Comparison of ENCODE assay signal across 8 cellular contexts in genomic region chr11:85685820-85686459, GRCh38. TPM values are rescaled to one million over a fixed set of nuclear protein-coding genes. Genes with fewer than 3 reads are reported as not detected.
A peak's percentile ranks its signal among the peaks of the same experiment; 100 is the strongest.
DNase-seq lines count a peak whose midpoint lies in the region; ATAC-seq and TF ChIP-seq lines count a peak whose summit lies in the region.

Gene CCDC89, minus strand, starts transcription at chr11:85686195. Its CDS starts 65 bp downstream, at chr11:85686130.

- H3K4me1 Mint-ChIP-seq in GM23338, result peaks cover 4% of the 10 kb centered on the region; the same call in 2 of the 3 replicates
- peaks cover 13% of the 10 kb centered on the region for H3K4me1 Mint-ChIP-seq in activated T-helper 17 cell treated with anti-CD3 and anti-CD28 coated beads, Interleukin-2, amount 50 U/mL, for 72 hours
- H3K4me1 Mint-ChIP-seq in T-cell, result peaks cover 8 to 16% (median 14%) of the 10 kb centered on the region in 3 donors

- H3K4me1 ChIP-seq in GM23338 (ENCODE audit: insufficient read depth), result no peaks in the 10 kb centered on the region; the same call in 1 of the 2 replicates

- no peak within 1 kb of the TSS for H3K4me2 ChIP-seq in GM23338

- H4K20me1 ChIP-seq in GM23338 (replicated peaks; ENCODE audit: insufficient read depth), result no peaks in the 10 kb centered on the region

- no peaks in the 10 kb centered on the region for H3K9me3 Mint-ChIP-seq in GM23338
- no peaks in the 10 kb centered on the region for H3K9me3 Mint-ChIP-seq in activated T-helper 17 cell treated with anti-CD3 and anti-CD28 coated beads, Interleukin-2, amount 50 U/mL, for 72 hours
- H3K9me3 Mint-ChIP-seq in T-cell, result no peaks in the 10 kb centered on the region

- H3K36me3 Mint-ChIP-seq in GM23338 (ENCODE audit: low read depth), result no peaks in the 10 kb centered on the region; the same call in 2 of the 3 replicates
- H3K36me3 Mint-ChIP-seq in activated T-helper 17 cell treated with anti-CD3 and anti-CD28 coated beads, Interleukin-2, amount 50 U/mL, for 72 hours (ENCODE audit: low read depth), result peaks cover 5% of the 10 kb centered on the region
- peaks cover 5% of the 10 kb centered on the region for H3K36me3 Mint-ChIP-seq in T-cell

- no peaks in the 10 kb centered on the region for H3K79me2 ChIP-seq in GM23338 (replicated peaks; ENCODE audit: insufficient read depth)

- H3K4me3 ChIP-seq in GM23338 (no peak within 1 kb of the TSS), fibroblast of villous mesenchyme (ENCODE audit: low read depth, low read length) (peak within 1 kb of the TSS; percentile 58)

- H3K27me3 Mint-ChIP-seq in GM23338 (ENCODE audit: insufficient read depth, low read depth, poor library complexity) (peaks cover 4% of the 10 kb centered on the region), T-cell (peaks cover 0 to 4% of the 10 kb centered on the region in 2 donors)
- H3K27me3 Mint-ChIP-seq in activated T-helper 17 cell treated with anti-CD3 and anti-CD28 coated beads, Interleukin-2, amount 50 U/mL, for 72 hours, result no peaks in the 10 kb centered on the region

- no peak for TF ChIP-seq CTCF in GM23338 (conservative IDR thresholded peaks at IDR 0.05; ENCODE audit: low read depth in 2 of 2)
- TF ChIP-seq CTCF in fibroblast of villous mesenchyme (IDR thresholded peaks at IDR 0.05; ENCODE audit: insufficient read depth, low read depth, low read length), result no peak

- ATAC-seq in GM23338 (peak; percentile 61), T-cell (replicated peaks in 1 of 4) (no peak)
- ATAC-seq in activated T-helper 17 cell treated with anti-CD3 and anti-CD28 coated beads, Interleukin-2, amount 50 U/mL, for 72 hours (replicated peaks), result no peak

- no peak within 1 kb of the TSS for H3K4me3 Mint-ChIP-seq in GM23338
- H3K4me3 Mint-ChIP-seq in activated T-helper 17 cell treated with anti-CD3 and anti-CD28 coated beads, Interleukin-2, amount 50 U/mL, for 72 hours, result no peak within 1 kb of the TSS
- no peak within 1 kb of the TSS for H3K4me3 Mint-ChIP-seq in T-cell

- H3F3A ChIP-seq in GM23338 (replicated peaks; ENCODE audit: low read depth), result no peaks in the 10 kb centered on the region

- H3K9me2 ChIP-seq in GM23338 (ENCODE audit: insufficient read depth), result no peaks in the 10 kb centered on the region

- H3K27me3 ChIP-seq in GM23338 (ENCODE audit: insufficient read depth), result no peaks in the 10 kb centered on the region

- no peaks in the 10 kb centered on the region for H3K36me3 ChIP-seq in GM23338 (ENCODE audit: insufficient read depth)

- H2AFZ ChIP-seq in GM23338, result peak within 1 kb of the TSS; percentile 73; the same call in 1 of the 2 replicates

- POLR2A ChIA-PET in T-cell (lab: Charles Lee), result no interaction called here

- CTCF ChIA-PET in T-cell (lab: Charles Lee), result interaction anchor here in 1 of 2 donors (1.0 kb wide), 1 partner anchor 80 kb away, joined by 3 read pairs; no protein-coding TSS in a partner anchor

- no peak within 1 kb of the TSS for H3K27ac ChIP-seq in GM23338 (ENCODE audit: low read depth)

- H3K27ac Mint-ChIP-seq in GM23338 (no peak within 1 kb of the TSS; the same call in none of the 2 replicates), T-cell (peak within 1 kb of the TSS in 1 of 2 donors; percentile 55)
- H3K27ac Mint-ChIP-seq in activated T-helper 17 cell treated with anti-CD3 and anti-CD28 coated beads, Interleukin-2, amount 50 U/mL, for 72 hours, result no peak within 1 kb of the TSS

- DNase-seq in GM23338 (ENCODE audit: low spot score) (peak; percentile 46), RPMI7951 (ENCODE audit: low read depth) (peak; percentile 30), fibroblast of villous mesenchyme (ENCODE audit: low read depth) (peak; percentile 98), occipital lobe (lab: John Stamatoyannopoulos, UW) (peak; percentile 71), T-cell (no peak)
- DNase-seq in activated CD4-positive, alpha-beta T cell treated with anti-CD3 and anti-CD28 coated beads for 1 hour, result no peak
- DNase-seq in activated CD4-positive, alpha-beta T cell treated with anti-CD3 and anti-CD28 coated beads, Interleukin-2, amount 50 U/mL, for 4 hours, result no peak

TF ChIP-seq in GM23338, 12 proteins besides CTCF, POLR2A, EP300 and RAD21 (continues in another document):
- no peak for TF ChIP-seq NANOG (IDR thresholded peaks at IDR 0.05; ENCODE audit: borderline replicate concordance)
- TF ChIP-seq POLR2AphosphoS5 (IDR thresholded peaks at IDR 0.05; ENCODE audit: low read depth), result no peak
- no peak for TF ChIP-seq ZNF114 (CRISPR knock-in tag; IDR thresholded peaks at IDR 0.05)
- no peak for TF ChIP-seq EZH2 (IDR thresholded peaks at IDR 0.05; ENCODE audit: low read depth, unreplicated experiment)
- TF ChIP-seq, protein P1, sequence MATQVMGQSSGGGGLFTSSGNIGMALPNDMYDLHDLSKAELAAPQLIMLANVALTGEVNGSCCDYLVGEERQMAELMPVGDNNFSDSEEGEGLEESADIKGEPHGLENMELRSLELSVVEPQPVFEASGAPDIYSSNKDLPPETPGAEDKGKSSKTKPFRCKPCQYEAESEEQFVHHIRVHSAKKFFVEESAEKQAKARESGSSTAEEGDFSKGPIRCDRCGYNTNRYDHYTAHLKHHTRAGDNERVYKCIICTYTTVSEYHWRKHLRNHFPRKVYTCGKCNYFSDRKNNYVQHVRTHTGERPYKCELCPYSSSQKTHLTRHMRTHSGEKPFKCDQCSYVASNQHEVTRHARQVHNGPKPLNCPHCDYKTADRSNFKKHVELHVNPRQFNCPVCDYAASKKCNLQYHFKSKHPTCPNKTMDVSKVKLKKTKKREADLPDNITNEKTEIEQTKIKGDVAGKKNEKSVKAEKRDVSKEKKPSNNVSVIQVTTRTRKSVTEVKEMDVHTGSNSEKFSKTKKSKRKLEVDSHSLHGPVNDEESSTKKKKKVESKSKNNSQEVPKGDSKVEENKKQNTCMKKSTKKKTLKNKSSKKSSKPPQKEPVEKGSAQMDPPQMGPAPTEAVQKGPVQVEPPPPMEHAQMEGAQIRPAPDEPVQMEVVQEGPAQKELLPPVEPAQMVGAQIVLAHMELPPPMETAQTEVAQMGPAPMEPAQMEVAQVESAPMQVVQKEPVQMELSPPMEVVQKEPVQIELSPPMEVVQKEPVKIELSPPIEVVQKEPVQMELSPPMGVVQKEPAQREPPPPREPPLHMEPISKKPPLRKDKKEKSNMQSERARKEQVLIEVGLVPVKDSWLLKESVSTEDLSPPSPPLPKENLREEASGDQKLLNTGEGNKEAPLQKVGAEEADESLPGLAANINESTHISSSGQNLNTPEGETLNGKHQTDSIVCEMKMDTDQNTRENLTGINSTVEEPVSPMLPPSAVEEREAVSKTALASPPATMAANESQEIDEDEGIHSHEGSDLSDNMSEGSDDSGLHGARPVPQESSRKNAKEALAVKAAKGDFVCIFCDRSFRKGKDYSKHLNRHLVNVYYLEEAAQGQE (IDR thresholded peaks at IDR 0.05; ENCODE audit: unreplicated experiment), result no peak
- TF ChIP-seq CREB1 (CRISPR knock-in tag; IDR thresholded peaks at IDR 0.05; ENCODE audit: low read depth), result no peak

RNA-seq across cellular contexts. Expression of gene CCDC89, which starts in this region (rescaled TPM):
- total RNA-seq in GM23338 (2014; rRNA removed; shearing (Covaris generic)), result 0.31 TPM in 1 of 2 replicates, not detected in the other
- polyA plus RNA-seq in GM23338 (2016; fragmentation: Nextera tagmentation; extraction: Ambion mirVana), result not detected in 2 replicates
- total RNA-seq in RPMI7951 (2014; rRNA removed; shearing (Covaris generic)), result not detected in 2 replicates
- 2.6 and 3.9 TPM in 2 replicates for total RNA-seq in fibroblast of villous mesenchyme
- total RNA-seq in occipital lobe, result 0.47 TPM
- not detected for total RNA-seq in activated T-helper 17 cell treated with anti-CD3 and anti-CD28 coated beads, Interleukin-2, amount 50 U/mL, for 72 hours
- 1 to 10 TPM in 1 of 5 donors, under 1 TPM in 4; 0.50 to 1.1 (median 0.53) TPM for total RNA-seq in T-cell

Comparison
In these comparisons a context has a peak if more than half of its experiments do, and no peak if none do; other contexts are left out.
1. Peak in DNase-seq and ATAC-seq in GM23338; RNA of the gene not detected or under 1 TPM.
2. Peak in DNase-seq in RPMI7951; RNA of the gene not detected or under 1 TPM.
3. Peak in DNase-seq in occipital lobe; RNA of the gene not detected or under 1 TPM.